ENCODE assay signal across 7 cellular contexts in the genomic region with DNA sequence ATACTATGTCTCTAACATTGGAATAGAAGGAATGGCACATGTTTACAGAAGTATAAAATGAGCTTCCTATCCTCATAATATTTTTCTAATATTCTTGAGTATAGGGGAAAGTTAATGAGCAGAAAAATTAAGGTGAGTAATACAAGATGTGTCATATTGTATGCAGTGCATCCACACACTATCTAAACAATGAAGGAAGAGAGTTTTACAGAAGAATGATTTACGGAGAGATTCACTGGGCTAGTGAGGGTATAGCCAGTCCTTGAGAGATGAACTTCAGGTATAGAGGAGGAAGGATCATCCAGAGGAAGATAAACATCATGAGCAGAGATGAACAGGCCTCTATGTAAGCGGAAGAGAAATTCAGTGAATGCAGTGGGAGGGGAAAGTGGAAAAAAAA.
"Had no signal": no experiment of that assay in that cellular context is flagged by ENCODE, and none has a peak within 500 bp of the region (broad histone marks: within the 10 kb centered on the region; RNA-seq: fewer than 3 reads in every experiment).

No MANE protein-coding gene starts in this region.

- H3K4me3 ChIP-seq: K562 had no signal

- DNase-seq: IMR-90, KBM-7, KG1 had no signal

- H3K27me3 Mint-ChIP-seq: IgD-negative memory B cell had no signal

- H3K27ac Mint-ChIP-seq: IgD-negative memory B cell had no signal

- H3K27ac ChIP-seq: HL-60 had no signal

- H3K4me1 Mint-ChIP-seq: IgD-negative memory B cell had no signal

- H3K36me3 Mint-ChIP-seq: IgD-negative memory B cell had no signal

- ATAC-seq: HepG2, K562 had no signal

- H3K4me3 Mint-ChIP-seq: IgD-negative memory B cell had no signal
